Comparison of ENCODE assay signal across 18 cellular contexts in genomic region chrX:13219990-13220764, GRCh38.
DNase-seq lines count a peak whose midpoint lies in the region; ATAC-seq and TF ChIP-seq lines count a peak whose summit lies in the region.
"Had no signal": no experiment of that assay in that cellular context is flagged by ENCODE, and none has a peak within 500 bp of the region (broad histone marks: within the 10 kb centered on the region; RNA-seq: fewer than 3 reads in every experiment).

No MANE protein-coding gene starts in this region.

- peak overlapping the region; percentile 49 for H3K27ac ChIP-seq in AG04450 (ENCODE audit: low read depth, low read length)
- H3K27ac ChIP-seq in Panc1 (ENCODE audit: low read length): peak overlapping the region; percentile 76
- H3K27ac ChIP-seq: neutrophil, upper lobe of right lung had no signal

- H3K9me3 ChIP-seq in AG04450 (ENCODE audit: control insufficient read depth, insufficient read depth, low read length) (no peaks in the 10 kb centered on the region), Panc1 (ENCODE audit: control insufficient read depth, insufficient read depth, low read depth, low read length) (no peaks in the 10 kb centered on the region)
- H3K9me3 ChIP-seq: neutrophil, upper lobe of right lung had no signal

- no peaks in the 10 kb centered on the region for H3K36me3 ChIP-seq in Panc1 (ENCODE audit: control insufficient read depth, insufficient read depth, low read length)
- H3K36me3 ChIP-seq: neutrophil, upper lobe of right lung had no signal

- ATAC-seq in Panc1 (no peak), left lobe of liver (peak; percentile 38), GM18907 (IDR thresholded peaks at IDR 0.05; ENCODE audit: unreplicated experiment) (no peak), HG02678 (IDR thresholded peaks at IDR 0.05; ENCODE audit: unreplicated experiment) (no peak)
- ATAC-seq: T-helper 17 cell, upper lobe of right lung had no signal

- peaks cover 13% of the 10 kb centered on the region for H3K4me1 ChIP-seq in Panc1 (ENCODE audit: control insufficient read depth, insufficient read depth, low read length)
- H3K4me1 ChIP-seq: upper lobe of right lung had no signal

- H3K27me3 ChIP-seq in AG04450 (ENCODE audit: control insufficient read depth, insufficient read depth, low read length): no peaks in the 10 kb centered on the region
- H3K27me3 ChIP-seq in Panc1 (ENCODE audit: control insufficient read depth, insufficient read depth, low read length): no peaks in the 10 kb centered on the region
- H3K27me3 ChIP-seq: neutrophil, upper lobe of right lung had no signal

- in situ Hi-C loops in Panc1 (cut with HindIII; ENCODE audit: low pct_unique_long_range_greater_than_20kb, low sequenced_read_pairs): no loop called here

- CTCF ChIA-PET in AG04450 (lab: Charles Lee): interaction anchor here (1.4 kb wide), 1 partner anchor 274 kb away, joined by 6 read pairs; no protein-coding TSS in a partner anchor
- CTCF ChIA-PET in Panc1 (lab: Charles Lee): no interaction called here

- TF ChIP-seq CTCF in AG04450 (IDR thresholded peaks at IDR 0.05; ENCODE audit: low read depth, low read length) (no peak), Panc1 (IDR thresholded peaks at IDR 0.05) (no peak), choroid plexus epithelial cell (conservative IDR thresholded peaks at IDR 0.05; ENCODE audit: low read depth, low read length) (no peak)

- peak; percentile 26 for DNase-seq in AG04450 (ENCODE audit: low read depth, low spot score)
- DNase-seq in Panc1 (ENCODE audit: low read depth, low spot score): no peak
- DNase-seq in choroid plexus epithelial cell (ENCODE audit: low read depth): peak; percentile 76
- no peak for DNase-seq in left lobe of liver (ENCODE audit: low spot score)
- no peak for DNase-seq in stimulated activated CD4-positive, alpha-beta T cell treated with anti-CD3 and anti-CD28 coated beads, Interleukin-2, amount 100 ng/mL, for 24 hours
- DNase-seq in inferior parietal cortex (ENCODE audit: extremely low spot score): no peak
- DNase-seq: activated effector memory CD4-positive, alpha-beta T cell treated with anti-CD3 and anti-CD28 coated beads, Interleukin-2, amount 50 U/mL, for 16 hours; COR-L47; effector memory CD4-positive, alpha-beta T cell; GDM1; mesendoderm; NCI-H1105; NCI-H2171; T-helper 17 cell; upper lobe of right lung had no signal

- no TSS peak for BruUV-seq in Panc1 (replicated peaks; lab: Mats Ljungman, UMichigan)

- POLR2A ChIA-PET in AG04450 (lab: Yijun Ruan, JAX) (no interaction called here), Panc1 (lab: Charles Lee) (no interaction called here)

- no peak overlapping the region for H3K4me3 ChIP-seq in AG04450 (ENCODE audit: low read depth, low read length)
- no peak overlapping the region for H3K4me3 ChIP-seq in Panc1 (ENCODE audit: low read depth in 2 of 2, low read length in 2 of 2)
- no peak overlapping the region for H3K4me3 ChIP-seq in choroid plexus epithelial cell (ENCODE audit: low read depth, low read length)
- H3K4me3 ChIP-seq: upper lobe of right lung had no signal

- intact Hi-C loops in Panc1 (cut with micrococcal nuclease; ENCODE audit: unreplicated experiment): loop anchor here (10.0 kb wide), 2 partner anchors 95 to 175 kb away; no protein-coding TSS in a partner anchor

Comparison
In these comparisons a context has a peak if more than half of its experiments do, and no peak if none do; other contexts are left out.
1. DNase-seq: peak in AG04450 (single experiment) and choroid plexus epithelial cell (single experiment); none in Panc1 (single experiment), left lobe of liver (single experiment), stimulated activated CD4-positive, alpha-beta T cell treated with anti-CD3 and anti-CD28 coated beads, Interleukin-2, amount 100 ng/mL, for 24 hours (0 of 2) and inferior parietal cortex (single experiment).